In the genomic region with DNA sequence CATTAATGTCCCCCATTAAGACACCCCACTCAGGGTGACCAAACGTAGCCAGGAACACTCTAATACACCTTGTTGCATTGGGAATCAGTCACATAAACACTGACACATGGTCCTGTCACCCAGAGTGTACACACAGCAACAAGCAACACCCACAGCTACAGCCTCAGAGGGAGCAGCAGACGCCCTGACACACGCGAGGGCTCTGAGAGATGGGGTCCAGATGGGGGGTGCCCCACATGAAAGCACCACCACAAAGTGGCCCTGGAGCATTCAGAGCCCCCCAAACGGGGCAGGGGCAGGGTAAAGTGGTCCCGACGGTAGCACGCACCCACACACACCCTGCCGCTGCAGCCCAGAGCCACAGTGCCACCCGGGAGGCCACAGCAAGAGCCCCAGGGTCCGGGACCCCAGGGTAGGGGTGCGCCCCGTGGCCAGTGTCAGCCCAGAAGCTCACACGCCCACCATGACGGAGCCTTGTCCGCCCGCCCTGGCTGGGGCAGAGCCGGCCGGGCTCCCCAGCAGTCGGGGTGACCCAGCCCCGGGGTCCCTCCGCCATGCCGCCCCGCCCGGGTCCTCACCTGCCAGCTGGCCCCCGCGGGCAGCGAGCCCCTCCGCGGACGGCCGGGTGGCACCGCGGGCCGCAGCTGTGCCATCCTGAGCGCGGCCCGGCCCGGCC, we compare ENCODE assay signal across 12 cellular contexts. TPM values are rescaled to one million over a fixed set of nuclear protein-coding genes. Genes with fewer than 3 reads are reported as not detected.
DNase-seq lines count a peak whose midpoint lies in the region; ATAC-seq, FAIRE-seq and TF ChIP-seq lines count a peak whose summit lies in the region.
"Had no signal": no experiment of that assay in that cellular context is flagged by ENCODE, and none has a peak within 500 bp of the region (broad histone marks: within the 10 kb centered on the region; RNA-seq: fewer than 3 reads in every experiment).

No MANE protein-coding gene starts in this region.

- DNase-seq in CD8-positive, alpha-beta memory T cell, result no peak
- DNase-seq in PC-9 (no peak), endothelial cell of umbilical vein (ENCODE audit: low read depth, low spot score) (no peak), neural crest cell (ENCODE audit: low read depth, low spot score) (no peak), inferior parietal cortex (ENCODE audit: extremely low spot score) (no peak), mucosa of gallbladder (ENCODE audit: low spot score) (no peak)
- DNase-seq in stimulated activated naive CD4-positive, alpha-beta T cell (lab: John Stamatoyannopoulos, UW), result no peak
- DNase-seq: DND-41, foreskin keratinocyte, NCI-H1105, SHP77 treated with DMSO at 0.1 percent for 48 hours had no signal

- dilution Hi-C loops in endothelial cell of umbilical vein (cut with MboI; ENCODE audit: extremely low pct_ligation_motif_present, low sequenced_read_pairs), result no loop called here

- no peak overlapping the region for H3K4me3 ChIP-seq in CD8-positive, alpha-beta memory T cell (ENCODE audit: low read length)
- H3K4me3 ChIP-seq in PC-9 (peak overlapping the region; percentile 58), endothelial cell of umbilical vein (replicated peaks in 1 of 3; ENCODE audit: insufficient read depth in 1 of 3, low read depth in 1 of 3, low read length in 3 of 3) (no peak overlapping the region)

- no peak overlapping the region for H3K9ac ChIP-seq in endothelial cell of umbilical vein (replicated peaks; ENCODE audit: extremely low read depth, insufficient read depth, low read length)

- H3K27me3 Mint-ChIP-seq in CD8-positive, alpha-beta memory T cell, result peaks cover 19 to 38% of the 10 kb centered on the region in 2 donors
- H3K27me3 Mint-ChIP-seq in neural crest cell (ENCODE audit: low read depth), result peaks cover 17% of the 10 kb centered on the region

- H3K27ac ChIP-seq in CD8-positive, alpha-beta memory T cell (ENCODE audit: low read depth, low read length), result no peak overlapping the region
- H3K27ac ChIP-seq in PC-9 (no peak overlapping the region), endothelial cell of umbilical vein (ENCODE audit: insufficient read depth, low read depth, low read length) (no peak overlapping the region)
- H3K27ac ChIP-seq: foreskin keratinocyte had no signal

- TF ChIP-seq CTCF in PC-9 (conservative IDR thresholded peaks at IDR 0.05) (no peak), endothelial cell of umbilical vein (IDR thresholded peaks at IDR 0.05; ENCODE audit: extremely low read depth in 1 of 2, insufficient read depth in 1 of 2, low read depth in 1 of 2, low read length in 2 of 2) (no peak), neural crest cell (conservative IDR thresholded peaks at IDR 0.05) (no peak)

- no peak overlapping the region for H3K27ac Mint-ChIP-seq in CD8-positive, alpha-beta memory T cell
- no peak overlapping the region for H3K27ac Mint-ChIP-seq in neural crest cell (ENCODE audit: unreplicated experiment)

- H3K4me3 Mint-ChIP-seq in CD8-positive, alpha-beta memory T cell, result peak overlapping the region in 6 of 7 donors; percentile 38 to 81 (median 56)
- peak overlapping the region; percentile 54 for H3K4me3 Mint-ChIP-seq in neural crest cell

- CTCF ChIA-PET in CD8-positive, alpha-beta memory T cell (lab: Charles Lee), result no interaction called here
- CTCF ChIA-PET in PC-9 (lab: Charles Lee), result no interaction called here
- CTCF ChIA-PET in endothelial cell of umbilical vein (lab: Charles Lee), result interaction anchor here (0.8 to 1.5 kb wide), 2 partner anchors 11 to 12 kb away, joined by 4 to 5 read pairs; no protein-coding TSS in a partner anchor

- TF ChIP-seq POLR2A in endothelial cell of umbilical vein (IDR thresholded peaks at IDR 0.05; ENCODE audit: low read depth, low read length), result no peak

- no peaks in the 10 kb centered on the region for H3K9me3 ChIP-seq in CD8-positive, alpha-beta memory T cell (ENCODE audit: low read length)
- no peaks in the 10 kb centered on the region for H3K9me3 ChIP-seq in PC-9 (ENCODE audit: insufficient read depth, low read depth)
- H3K9me3 ChIP-seq in endothelial cell of umbilical vein (replicated peaks; ENCODE audit: control insufficient read depth, insufficient read depth, low read length), result no peaks in the 10 kb centered on the region

- H4K20me1 ChIP-seq in PC-9 (ENCODE audit: insufficient read depth) (no peaks in the 10 kb centered on the region), endothelial cell of umbilical vein (replicated peaks; ENCODE audit: control insufficient read depth, extremely low read depth, insufficient read depth, low read length) (no peaks in the 10 kb centered on the region)

- no peak for ATAC-seq in HG03442 (IDR thresholded peaks at IDR 0.05; ENCODE audit: unreplicated experiment)

- H3K9me1 ChIP-seq in endothelial cell of umbilical vein (replicated peaks; ENCODE audit: control insufficient read depth, extremely low read depth, insufficient read depth, low read length), result no peaks in the 10 kb centered on the region

- H3K27me3 ChIP-seq in CD8-positive, alpha-beta memory T cell (ENCODE audit: insufficient read depth, low read length, poor library complexity, severe bottlenecking), result no peaks in the 10 kb centered on the region
- H3K27me3 ChIP-seq in PC-9 (ENCODE audit: insufficient read depth, low read depth) (no peaks in the 10 kb centered on the region), endothelial cell of umbilical vein (ENCODE audit: control insufficient read depth in 2 of 2, insufficient read depth in 2 of 2, low read length in 2 of 2) (peaks cover 3 to 19% of the 10 kb centered on the region in 2 experiments)

- peaks cover 14% of the 10 kb centered on the region; the same call in 1 of the 2 replicates for H3F3A ChIP-seq in PC-9 (ENCODE audit: insufficient read depth, low read depth)

- H3K36me3 ChIP-seq in CD8-positive, alpha-beta memory T cell (ENCODE audit: insufficient read depth, low read length), result no peaks in the 10 kb centered on the region
- H3K36me3 ChIP-seq in PC-9 (ENCODE audit: low read depth) (no peaks in the 10 kb centered on the region), endothelial cell of umbilical vein (ENCODE audit: control insufficient read depth in 2 of 2, extremely low read depth in 1 of 2, insufficient read depth in 2 of 2, low read length in 2 of 2) (no peaks in the 10 kb centered on the region)

- no peaks in the 10 kb centered on the region for H3K9me3 Mint-ChIP-seq in CD8-positive, alpha-beta memory T cell
- no peaks in the 10 kb centered on the region for H3K9me3 Mint-ChIP-seq in neural crest cell

- intact Hi-C loops in PC-9 (cut with micrococcal nuclease; ENCODE audit: unreplicated experiment) (no loop called here), endothelial cell of umbilical vein (cut with micrococcal nuclease) (no loop called here)

- no peaks in the 10 kb centered on the region for H3K4me1 ChIP-seq in CD8-positive, alpha-beta memory T cell (ENCODE audit: insufficient read depth, low read length)
- H3K4me1 ChIP-seq in PC-9 (replicated peaks; ENCODE audit: insufficient read depth) (peaks cover 33% of the 10 kb centered on the region), endothelial cell of umbilical vein (ENCODE audit: control insufficient read depth, extremely low read depth, insufficient read depth, low read length) (no peaks in the 10 kb centered on the region)

- BruUV-seq in PC-9 (replicated peaks; lab: Mats Ljungman, UMichigan) (no TSS peak), endothelial cell of umbilical vein (replicated peaks; lab: Mats Ljungman, UMichigan) (no TSS peak)

- H2AFZ ChIP-seq in PC-9 (no peak overlapping the region), endothelial cell of umbilical vein (ENCODE audit: low read depth, low read length) (no peak overlapping the region)

- no peaks in the 10 kb centered on the region for H3K9me2 ChIP-seq in PC-9 (ENCODE audit: insufficient read depth)

- H3K4me2 ChIP-seq in PC-9, result peak overlapping the region; percentile 82
- no peak overlapping the region for H3K4me2 ChIP-seq in endothelial cell of umbilical vein (ENCODE audit: insufficient read depth, low read length)

- H3K79me2 ChIP-seq in PC-9 (ENCODE audit: low read depth) (0 out of 2 replicates have a peak, but pooled peaks cover 5% of the 10 kb centered on the region), endothelial cell of umbilical vein (ENCODE audit: control insufficient read depth, insufficient read depth, low read length) (no peaks in the 10 kb centered on the region)

- no peak for FAIRE-seq in endothelial cell of umbilical vein (lab: Jason Lieb, UNC)

- no peaks in the 10 kb centered on the region for H3K36me3 Mint-ChIP-seq in CD8-positive, alpha-beta memory T cell
- H3K36me3 Mint-ChIP-seq in neural crest cell (ENCODE audit: low read depth), result no peaks in the 10 kb centered on the region

- peaks cover 5 to 13% (median 6%) of the 10 kb centered on the region in 3 donors for H3K4me1 Mint-ChIP-seq in CD8-positive, alpha-beta memory T cell
- H3K4me1 Mint-ChIP-seq in neural crest cell, result peaks cover 9% of the 10 kb centered on the region

- POLR2A ChIA-PET in CD8-positive, alpha-beta memory T cell (lab: Charles Lee), result no interaction called here
- POLR2A ChIA-PET in PC-9 (lab: Charles Lee; ENCODE audit: unreplicated experiment) (no interaction called here), endothelial cell of umbilical vein (lab: Charles Lee) (no interaction called here)

TF ChIP-seq in endothelial cell of umbilical vein, 7 proteins besides CTCF, POLR2A, EP300 and RAD21:
- TF ChIP-seq EZH2 (IDR thresholded peaks at IDR 0.05; ENCODE audit: borderline replicate concordance, low read depth, low read length, severe bottlenecking) (peak; percentile 48), GATA2 (IDR thresholded peaks at IDR 0.05; ENCODE audit: insufficient read depth, insufficient read length, low read depth, low read length) (no peak)
TF ChIP-seq in endothelial cell of umbilical vein: peak in this region for 1.

RNA-seq across cellular contexts. Expression of a gene that starts 47.3 kb away (rescaled TPM):
- under 1 TPM; 0.44 to 0.50 TPM for total RNA-seq in CD8-positive, alpha-beta memory T cell
- not detected for polyA plus RNA-seq in CD8-positive, alpha-beta memory T cell
- 22.7 and 30.2 TPM in 2 replicates for total RNA-seq in PC-9 (2021)
- 0.20 TPM in 1 of 2 replicates, not detected in the other for total RNA-seq in endothelial cell of umbilical vein
- polyA plus RNA-seq in endothelial cell of umbilical vein, result 0.07 and 1.4 TPM in 2 replicates
- polyA plus RNA-seq in endothelial cell of umbilical vein (2011; cell fraction: cytosol; rRNA removed), result 0.03 and 0.11 TPM in 2 replicates
- polyA plus RNA-seq in endothelial cell of umbilical vein (2011; cell fraction: nucleus; rRNA removed), result 0.25 and 0.34 TPM in 2 replicates
- 0.08 and 0.65 TPM in 2 replicates for polyA plus RNA-seq in endothelial cell of umbilical vein (2012)
- polyA minus RNA-seq in endothelial cell of umbilical vein, result 1.0 and 2.8 TPM in 2 replicates
- polyA minus RNA-seq in endothelial cell of umbilical vein (2011; cell fraction: cytosol; rRNA and poly(A)+ RNA removed), result 7.0 TPM
- polyA minus RNA-seq in endothelial cell of umbilical vein (2011; cell fraction: nucleus; rRNA and poly(A)+ RNA removed), result 0.43 TPM in 1 of 2 replicates, not detected in the other
- 5.3 and 7.4 TPM in 2 replicates for total RNA-seq in neural crest cell
- total RNA-seq in mucosa of gallbladder, result 157 TPM
